Comparison of ENCODE assay signal across 10 cellular contexts in the genomic region with DNA sequence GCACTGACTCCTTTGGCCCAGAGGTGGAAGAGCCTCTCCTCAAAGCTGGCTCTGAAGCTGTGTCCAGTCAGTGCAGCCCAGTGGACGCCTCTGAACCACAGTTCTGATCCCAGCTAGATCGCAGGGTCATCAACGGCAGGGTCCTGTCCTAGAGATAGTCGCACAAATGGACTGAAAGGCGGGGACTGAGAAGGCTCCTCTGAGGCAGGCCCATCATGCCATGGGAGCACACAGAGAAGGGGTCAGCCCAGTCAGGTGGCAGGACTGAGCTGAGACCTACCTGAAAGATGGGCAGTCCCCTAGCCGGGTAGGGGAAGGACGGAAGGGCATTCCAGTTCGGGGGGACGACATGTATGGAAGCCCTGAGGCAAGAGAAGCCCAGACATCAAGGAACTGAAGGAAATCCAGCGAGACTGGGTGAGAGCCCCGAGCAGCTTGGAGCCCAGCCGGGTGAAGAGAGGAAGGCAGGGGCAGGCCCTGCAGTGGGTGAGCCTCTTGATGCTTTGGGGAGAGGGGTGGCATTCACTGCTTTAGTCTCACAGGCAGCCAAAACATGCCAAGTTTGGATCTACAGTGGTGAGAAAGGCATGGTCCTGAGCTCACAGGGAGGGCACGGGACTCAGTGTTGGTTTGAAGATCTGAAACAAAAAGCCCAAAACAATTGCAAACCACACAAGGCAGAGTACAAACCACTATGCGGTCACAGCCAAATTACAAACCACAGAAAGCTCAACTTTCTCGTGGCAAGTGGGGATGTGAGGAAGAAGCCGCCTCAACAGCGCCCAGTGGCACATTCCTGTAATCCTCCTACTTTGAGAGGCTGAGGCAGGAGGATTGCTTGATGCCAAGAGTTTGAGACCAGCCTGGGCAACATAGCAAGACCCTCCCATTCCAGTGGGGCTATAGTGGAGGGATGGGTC. TPM values are rescaled to one million over a fixed set of nuclear protein-coding genes. Genes with fewer than 3 reads are reported as not detected.
DNase-seq lines count a peak whose midpoint lies in the region; ATAC-seq and TF ChIP-seq lines count a peak whose summit lies in the region.
"Had no signal": no experiment of that assay in that cellular context is flagged by ENCODE, and none has a peak within 500 bp of the region (broad histone marks: within the 10 kb centered on the region; RNA-seq: fewer than 3 reads in every experiment).

No MANE protein-coding gene starts in this region.

- intact Hi-C loops in colonic mucosa (cut with DNase I), result no loop called here

- H3K4me3 ChIP-seq in colonic mucosa, result no peak overlapping the region

- H3K27ac Mint-ChIP-seq in stimulated activated naive CD8-positive, alpha-beta T cell treated with anti-CD3 and anti-CD28 coated beads, Interleukin-15, amount 100 ng/mL, for 72 hours, result peak overlapping the region; percentile 30 to 95

- H3K4me1 Mint-ChIP-seq in stimulated activated naive CD8-positive, alpha-beta T cell treated with anti-CD3 and anti-CD28 coated beads, Interleukin-15, amount 100 ng/mL, for 72 hours, result peaks cover 91% of the 10 kb centered on the region

- H3K4me3 Mint-ChIP-seq in stimulated activated naive CD8-positive, alpha-beta T cell treated with anti-CD3 and anti-CD28 coated beads, Interleukin-15, amount 100 ng/mL, for 72 hours, result peak overlapping the region; percentile 39 to 69

- H3K9ac ChIP-seq in colonic mucosa (ENCODE audit: low read depth in 2 of 2, low read length in 2 of 2), result no peak overlapping the region

- ATAC-seq in stimulated activated naive CD8-positive, alpha-beta T cell treated with anti-CD3 and anti-CD28 coated beads, Interleukin-15, amount 100 ng/mL, for 72 hours, result peak; percentile 51
- no peak for ATAC-seq in HG03039 (IDR thresholded peaks at IDR 0.05; ENCODE audit: unreplicated experiment)
- ATAC-seq in HG03521 (IDR thresholded peaks at IDR 0.05; ENCODE audit: unreplicated experiment), result no peak

- TF ChIP-seq CTCF in colonic mucosa (IDR thresholded peaks at IDR 0.05), result no peak

- peak; percentile 65 for DNase-seq in activated effector memory CD4-positive, alpha-beta T cell treated with anti-CD3 and anti-CD28 coated beads, Interleukin-2, amount 50 U/mL, for 16 hours
- no peak for DNase-seq in activated effector memory CD4-positive, alpha-beta T cell treated with Interleukin-2 at 50 U/mL for 16 hours
- DNase-seq in UCSD-AML1 (lab: John Stamatoyannopoulos, UW; ENCODE audit: unreplicated experiment) (peak; percentile 57), germinal center (ENCODE audit: low spot score) (peak; percentile 20), colonic mucosa (no peak)
- peak in 1 of 2 donors; percentile 50 for DNase-seq in stimulated activated naive CD8-positive, alpha-beta T cell treated with anti-CD3 and anti-CD28 coated beads, Interleukin-15, amount 100 ng/mL, for 72 hours
- DNase-seq: mesendoderm had no signal

- no peaks in the 10 kb centered on the region for H3K27me3 Mint-ChIP-seq in stimulated activated naive CD8-positive, alpha-beta T cell treated with anti-CD3 and anti-CD28 coated beads, Interleukin-15, amount 100 ng/mL, for 72 hours

- H3K9me3 ChIP-seq in colonic mucosa, result no peaks in the 10 kb centered on the region

- no peaks in the 10 kb centered on the region for H3K27me3 ChIP-seq in colonic mucosa

- peaks cover 22% of the 10 kb centered on the region for H3K36me3 ChIP-seq in colonic mucosa

- no peak overlapping the region for H3K27ac ChIP-seq in colonic mucosa

- H3K9me3 Mint-ChIP-seq in stimulated activated naive CD8-positive, alpha-beta T cell treated with anti-CD3 and anti-CD28 coated beads, Interleukin-15, amount 100 ng/mL, for 72 hours, result no peaks in the 10 kb centered on the region

- H3K4me1 ChIP-seq in colonic mucosa, result no peaks in the 10 kb centered on the region

RNA-seq across cellular contexts. Expression of gene CALM3, which starts 10.0 kb away (rescaled TPM):
- total RNA-seq in colonic mucosa, result 100 to 1,000 TPM; 309 to 444 TPM

RNA-seq across cellular contexts. Expression of gene PTGIR, which starts 13.8 kb away (rescaled TPM):
- under 1 TPM; 0.82 TPM for total RNA-seq in colonic mucosa

RNA-seq across cellular contexts. Expression of gene GNG8, which starts 24.9 kb away (rescaled TPM):
- not detected for total RNA-seq in colonic mucosa
- total RNA-seq: bronchial epithelial cell had no signal

RNA-seq across cellular contexts. Expression of gene DACT3, which starts 49.9 kb away (rescaled TPM):
- 1 to 10 TPM; 1.6 to 5.3 TPM for total RNA-seq in colonic mucosa

Comparison
In these comparisons a context has a peak if more than half of its experiments do, and no peak if none do; other contexts are left out.
1. DNase-seq: peak in activated effector memory CD4-positive, alpha-beta T cell treated with anti-CD3 and anti-CD28 coated beads, Interleukin-2, amount 50 U/mL, for 16 hours (single experiment), UCSD-AML1 (single experiment) and germinal center (single experiment); none in activated effector memory CD4-positive, alpha-beta T cell treated with Interleukin-2 at 50 U/mL for 16 hours (single experiment) and colonic mucosa (single experiment).